18 cellular contexts compared by ENCODE assay signal in the genomic region with DNA sequence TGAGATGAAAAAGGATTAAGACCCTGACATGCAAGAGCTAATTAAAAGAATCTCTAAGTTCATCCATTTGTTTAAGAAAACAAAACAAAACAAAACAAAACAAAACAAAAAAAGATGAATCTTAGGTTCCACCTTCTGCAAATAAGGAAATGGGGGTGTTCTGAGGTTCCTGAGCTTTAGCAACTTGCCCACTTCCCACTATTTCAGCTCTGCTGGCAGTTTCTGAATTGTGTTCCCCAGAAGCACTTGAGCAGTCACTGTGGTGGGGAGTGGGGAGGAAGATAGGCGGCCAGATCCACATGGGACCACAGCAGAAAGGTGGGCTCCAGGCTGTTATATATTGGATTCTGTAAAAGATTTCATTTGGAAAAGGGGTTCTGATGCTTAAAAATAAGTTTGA. TPM values are rescaled to one million over a fixed set of nuclear protein-coding genes. Genes with fewer than 3 reads are reported as not detected.
DNase-seq lines count a peak whose midpoint lies in the region; ATAC-seq and TF ChIP-seq lines count a peak whose summit lies in the region.
"Had no signal": no experiment of that assay in that cellular context is flagged by ENCODE, and none has a peak within 500 bp of the region (broad histone marks: within the 10 kb centered on the region; RNA-seq: fewer than 3 reads in every experiment).

No MANE protein-coding gene starts in this region.

- no peaks in the 10 kb centered on the region for H3K27me3 ChIP-seq in Panc1 (ENCODE audit: control insufficient read depth, insufficient read depth, low read length)
- H3K27me3 ChIP-seq in esophagus squamous epithelium = no peaks in the 10 kb centered on the region
- H3K27me3 ChIP-seq: heart left ventricle, sigmoid colon had no signal

- H3K4me1 Mint-ChIP-seq in activated CD8-positive, alpha-beta T cell treated with anti-CD3 and anti-CD28 coated beads for 36 hours (ENCODE audit: low read depth) = peaks cover 21% of the 10 kb centered on the region
- H3K4me1 Mint-ChIP-seq in activated CD8-positive, alpha-beta T cell treated with anti-CD3 and anti-CD28 coated beads, Interleukin-2, amount 10 ng/mL, durations not matched to agents 7 days and 5 days (ENCODE audit: low read depth) = peaks cover 2% of the 10 kb centered on the region
- peaks cover 12% of the 10 kb centered on the region for H3K4me1 Mint-ChIP-seq in stimulated activated effector memory CD8-positive, alpha-beta T cell treated with anti-CD3 and anti-CD28 coated beads, Interleukin-12 subunit alpha, Interleukin-12 subunit beta, amount 100 ng/mL, for 72 hours
- H3K4me1 Mint-ChIP-seq: mesothelial cell of epicardium had no signal

- TF ChIP-seq CTCF in activated CD8-positive, alpha-beta T cell treated with anti-CD3 and anti-CD28 coated beads for 36 hours (IDR thresholded peaks at IDR 0.05) = no peak
- no peak for TF ChIP-seq CTCF in Panc1 (IDR thresholded peaks at IDR 0.05)
- no peak for TF ChIP-seq CTCF in esophagus squamous epithelium (IDR thresholded peaks at IDR 0.05)

- POLR2A ChIA-PET in activated CD8-positive, alpha-beta T cell treated with anti-CD3 and anti-CD28 coated beads for 36 hours (lab: Charles Lee) = interaction anchor here (1.1 kb wide), 1 partner anchor 17 kb away, joined by 3 read pairs; no protein-coding TSS in a partner anchor
- POLR2A ChIA-PET in activated CD8-positive, alpha-beta T cell treated with anti-CD3 and anti-CD28 coated beads, Interleukin-2, amount 10 ng/mL, durations not matched to agents 7 days and 5 days (lab: Charles Lee) = interaction anchor here (0.8 kb wide), 1 partner anchor 20 kb away, joined by 3 read pairs; a partner anchor contains a TSS
- POLR2A ChIA-PET in Panc1 (lab: Charles Lee) = no interaction called here

- peak overlapping the region; percentile 19 for H3K4me3 Mint-ChIP-seq in activated CD8-positive, alpha-beta T cell treated with anti-CD3 and anti-CD28 coated beads for 36 hours
- no peak overlapping the region for H3K4me3 Mint-ChIP-seq in activated CD8-positive, alpha-beta T cell treated with anti-CD3 and anti-CD28 coated beads, Interleukin-2, amount 10 ng/mL, durations not matched to agents 7 days and 5 days
- H3K4me3 Mint-ChIP-seq in stimulated activated effector memory CD8-positive, alpha-beta T cell treated with anti-CD3 and anti-CD28 coated beads, Interleukin-12 subunit alpha, Interleukin-12 subunit beta, amount 100 ng/mL, for 72 hours = peak overlapping the region; percentile 54
- H3K4me3 Mint-ChIP-seq: activated T-cell treated with anti-CD3 and anti-CD28 coated beads, Interleukin-2, amount 50 U/mL, for 4 hours; central memory CD8-positive, alpha-beta T cell; mesothelial cell of epicardium; stimulated activated memory B cell treated with anti-CD40 and anti-IgM and Interleukin-4, amounts not matched to agents 10 μg/mL and 1 μg/mL and 100 μg/mL, for 72 hours had no signal

- ATAC-seq in activated CD8-positive, alpha-beta T cell treated with anti-CD3 and anti-CD28 coated beads for 36 hours = no peak
- ATAC-seq in activated CD8-positive, alpha-beta T cell treated with anti-CD3 and anti-CD28 coated beads, Interleukin-2, amount 10 ng/mL, durations not matched to agents 7 days and 5 days = no peak
- ATAC-seq in Panc1 = no peak
- ATAC-seq in stimulated activated effector memory CD8-positive, alpha-beta T cell treated with anti-CD3 and anti-CD28 coated beads, Interleukin-12 subunit alpha, Interleukin-12 subunit beta, amount 100 ng/mL, for 72 hours = no peak
- no peak for ATAC-seq in GM18519 (IDR thresholded peaks at IDR 0.05; ENCODE audit: low FRiP score, unreplicated experiment)
- ATAC-seq: activated T-cell treated with anti-CD3 and anti-CD28 coated beads, Interleukin-2, amount 50 U/mL, for 4 hours; heart left ventricle; stimulated activated memory B cell treated with anti-CD40 and anti-IgM and Interleukin-4, amounts not matched to agents 10 μg/mL and 1 μg/mL and 100 μg/mL, for 72 hours had no signal

- TF ChIP-seq POLR2A in esophagus squamous epithelium (IDR thresholded peaks at IDR 0.05) = no peak

- H3K36me3 ChIP-seq in Panc1 (ENCODE audit: control insufficient read depth, insufficient read depth, low read length) (no peaks in the 10 kb centered on the region), esophagus squamous epithelium (peaks cover 0 to 24% (median 0%) of the 10 kb centered on the region in 3 donors)
- H3K36me3 ChIP-seq: sigmoid colon had no signal

- BruUV-seq in Panc1 (replicated peaks; lab: Mats Ljungman, UMichigan) = TSS peak; percentile 45

- DNase-seq in activated CD8-positive, alpha-beta T cell treated with anti-CD3 and anti-CD28 coated beads for 36 hours = no peak
- DNase-seq in activated CD8-positive, alpha-beta T cell treated with anti-CD3 and anti-CD28 coated beads, Interleukin-2, amount 10 ng/mL, durations not matched to agents 7 days and 5 days = no peak
- DNase-seq in Panc1 (ENCODE audit: low read depth, low spot score) (no peak), esophagus squamous epithelium (lab: John Stamatoyannopoulos, UW) (no peak), HuH-7.5 (ENCODE audit: low spot score) (no peak)
- no peak for DNase-seq in stimulated activated effector memory CD8-positive, alpha-beta T cell treated with anti-CD3 and anti-CD28 coated beads, Interleukin-12 subunit alpha, Interleukin-12 subunit beta, amount 100 ng/mL, for 72 hours (ENCODE audit: low spot score in 2 of 2)
- DNase-seq in stimulated activated CD4-positive, alpha-beta T cell treated with anti-CD3 and anti-CD28 coated beads, Interleukin-2, amount 100 ng/mL, for 48 hours = no peak
- DNase-seq: activated T-cell treated with anti-CD3 and anti-CD28 coated beads, Interleukin-2, amount 50 U/mL, for 4 hours; H7; heart left ventricle; NCI-H1105; NCI-H2171; Right ventricle myocardium superior; sigmoid colon had no signal

- H3K36me3 Mint-ChIP-seq in activated CD8-positive, alpha-beta T cell treated with anti-CD3 and anti-CD28 coated beads for 36 hours (ENCODE audit: low read depth) = peaks cover 26% of the 10 kb centered on the region
- H3K36me3 Mint-ChIP-seq in activated CD8-positive, alpha-beta T cell treated with anti-CD3 and anti-CD28 coated beads, Interleukin-2, amount 10 ng/mL, durations not matched to agents 7 days and 5 days (ENCODE audit: low read depth) = peaks cover 15% of the 10 kb centered on the region
- H3K36me3 Mint-ChIP-seq in stimulated activated effector memory CD8-positive, alpha-beta T cell treated with anti-CD3 and anti-CD28 coated beads, Interleukin-12 subunit alpha, Interleukin-12 subunit beta, amount 100 ng/mL, for 72 hours = no peaks in the 10 kb centered on the region

- CTCF ChIA-PET in activated CD8-positive, alpha-beta T cell treated with anti-CD3 and anti-CD28 coated beads for 36 hours (lab: Charles Lee) = no interaction called here
- CTCF ChIA-PET in activated CD8-positive, alpha-beta T cell treated with anti-CD3 and anti-CD28 coated beads, Interleukin-2, amount 10 ng/mL, durations not matched to agents 7 days and 5 days (lab: Charles Lee) = no interaction called here
- CTCF ChIA-PET in Panc1 (lab: Charles Lee) = no interaction called here

- in situ Hi-C loops in Panc1 (cut with HindIII; ENCODE audit: low pct_unique_long_range_greater_than_20kb, low sequenced_read_pairs) = no loop called here

- H3K27me3 Mint-ChIP-seq in activated CD8-positive, alpha-beta T cell treated with anti-CD3 and anti-CD28 coated beads for 36 hours = no peaks in the 10 kb centered on the region
- H3K27me3 Mint-ChIP-seq in activated CD8-positive, alpha-beta T cell treated with anti-CD3 and anti-CD28 coated beads, Interleukin-2, amount 10 ng/mL, durations not matched to agents 7 days and 5 days (ENCODE audit: low read depth) = no peaks in the 10 kb centered on the region
- H3K27me3 Mint-ChIP-seq: central memory CD8-positive, alpha-beta T cell; stimulated activated memory B cell treated with anti-CD40 and anti-IgM and Interleukin-4, amounts not matched to agents 10 μg/mL and 1 μg/mL and 100 μg/mL, for 72 hours had no signal

- peaks cover 36% of the 10 kb centered on the region for H3K4me1 ChIP-seq in Panc1 (ENCODE audit: control insufficient read depth, insufficient read depth, low read length)
- peaks cover 12 to 46% (median 25%) of the 10 kb centered on the region in 3 donors for H3K4me1 ChIP-seq in esophagus squamous epithelium

- WGBS in esophagus squamous epithelium, 2 donors = 75 to 100% methylated on average over 1 of the region's 1 CpG

- intact Hi-C loops in activated CD8-positive, alpha-beta T cell treated with anti-CD3 and anti-CD28 coated beads for 36 hours (cut with micrococcal nuclease) = no loop called here
- intact Hi-C loops in Panc1 (cut with micrococcal nuclease; ENCODE audit: unreplicated experiment) = no loop called here
- intact Hi-C loops in esophagus squamous epithelium (cut with DNase I) = no loop called here

- H3K27ac ChIP-seq in Panc1 (ENCODE audit: low read length) = no peak overlapping the region
- peak overlapping the region in 3 of 4 donors; percentile 83 to 91 (median 90) for H3K27ac ChIP-seq in esophagus squamous epithelium

- H3K4me3 ChIP-seq in Panc1 (ENCODE audit: low read depth in 2 of 2, low read length in 2 of 2) (no peak overlapping the region; a peak in 1 of 4 replicates), esophagus squamous epithelium (peak overlapping the region in 3 of 4 donors; percentile 6 to 32 (median 7))
- H3K4me3 ChIP-seq: heart left ventricle, sigmoid colon had no signal

- H3K27ac Mint-ChIP-seq in activated CD8-positive, alpha-beta T cell treated with anti-CD3 and anti-CD28 coated beads for 36 hours = peak overlapping the region; percentile 69
- H3K27ac Mint-ChIP-seq in activated CD8-positive, alpha-beta T cell treated with anti-CD3 and anti-CD28 coated beads, Interleukin-2, amount 10 ng/mL, durations not matched to agents 7 days and 5 days = no peak overlapping the region
- H3K27ac Mint-ChIP-seq in stimulated activated effector memory CD8-positive, alpha-beta T cell treated with anti-CD3 and anti-CD28 coated beads, Interleukin-12 subunit alpha, Interleukin-12 subunit beta, amount 100 ng/mL, for 72 hours = no peak overlapping the region
- H3K27ac Mint-ChIP-seq: mesothelial cell of epicardium had no signal

- H3K9me3 ChIP-seq in Panc1 (ENCODE audit: control insufficient read depth, insufficient read depth, low read depth, low read length) = no peaks in the 10 kb centered on the region
- no peaks in the 10 kb centered on the region for H3K9me3 ChIP-seq in esophagus squamous epithelium
- H3K9me3 ChIP-seq: heart left ventricle, sigmoid colon had no signal

- no peaks in the 10 kb centered on the region for H3K9me3 Mint-ChIP-seq in activated CD8-positive, alpha-beta T cell treated with anti-CD3 and anti-CD28 coated beads for 36 hours
- H3K9me3 Mint-ChIP-seq in activated CD8-positive, alpha-beta T cell treated with anti-CD3 and anti-CD28 coated beads, Interleukin-2, amount 10 ng/mL, durations not matched to agents 7 days and 5 days (ENCODE audit: insufficient read depth) = no peaks in the 10 kb centered on the region
- no peaks in the 10 kb centered on the region for H3K9me3 Mint-ChIP-seq in stimulated activated effector memory CD8-positive, alpha-beta T cell treated with anti-CD3 and anti-CD28 coated beads, Interleukin-12 subunit alpha, Interleukin-12 subunit beta, amount 100 ng/mL, for 72 hours
- H3K9me3 Mint-ChIP-seq: activated T-cell treated with anti-CD3 and anti-CD28 coated beads, Interleukin-2, amount 50 U/mL, for 4 hours; central memory CD8-positive, alpha-beta T cell; stimulated activated memory B cell treated with anti-CD40 and anti-IgM and Interleukin-4, amounts not matched to agents 10 μg/mL and 1 μg/mL and 100 μg/mL, for 72 hours had no signal

RNA-seq across cellular contexts. Expression of a gene that starts 20.3 kb away (rescaled TPM):
- total RNA-seq in activated CD8-positive, alpha-beta T cell treated with anti-CD3 and anti-CD28 coated beads for 36 hours = 10 to 100 TPM; 23.3 to 25.9 TPM
- total RNA-seq in activated CD8-positive, alpha-beta T cell treated with anti-CD3 and anti-CD28 coated beads, Interleukin-2, amount 10 ng/mL, durations not matched to agents 7 days and 5 days = 10 to 100 TPM; 12.9 to 19.4 TPM
- total RNA-seq in Panc1 (2021; ENCODE audit: unreplicated experiment) = 25.8 TPM
- 24.1 TPM for polyA plus RNA-seq in Panc1 (2012; ENCODE audit: insufficient read length)
- 10 to 100 TPM; 13.2 to 30.1 (median 17.9) TPM for total RNA-seq in esophagus squamous epithelium

Comparison
In these comparisons a context has a peak if more than half of its experiments do, and no peak if none do; other contexts are left out.
1. H3K4me3 ChIP-seq: peak in esophagus squamous epithelium (3 of 4); none in Panc1 (0 of 2).